ENCODE assay signal across 16 cellular contexts in genomic region chr1:56911098-56911497, GRCh38. TPM values are rescaled to one million over a fixed set of nuclear protein-coding genes. Genes with fewer than 3 reads are reported as not detected.
DNase-seq lines count a peak whose midpoint lies in the region; ATAC-seq and TF ChIP-seq lines count a peak whose summit lies in the region.
"Had no signal": no experiment of that assay in that cellular context is flagged by ENCODE, and none has a peak within 500 bp of the region (broad histone marks: within the 10 kb centered on the region; RNA-seq: fewer than 3 reads in every experiment).

No MANE protein-coding gene starts in this region.

- H3K4me3 ChIP-seq in mesenchymal stem cell (ENCODE audit: insufficient read depth in 1 of 2, low read depth in 1 of 2, low read length in 2 of 2): no peak overlapping the region
- no peak overlapping the region for H3K4me3 ChIP-seq in spleen
- H3K4me3 ChIP-seq in left lung: no peak overlapping the region
- H3K4me3 ChIP-seq: gastrocnemius medialis, GM23338, PC-9 had no signal

- no peak overlapping the region for H3K4ac ChIP-seq in mesenchymal stem cell (ENCODE audit: low read depth in 1 of 2, low read length in 2 of 2)

- no peak overlapping the region for H4K91ac ChIP-seq in mesenchymal stem cell (ENCODE audit: low read length)

- ATAC-seq in left lung: no peak
- ATAC-seq: gastrocnemius medialis, GM23338 had no signal

- no peaks in the 10 kb centered on the region for H3K36me3 Mint-ChIP-seq in dendritic cell treated with granulocyte-macrophage colony-stimulating factor and Interleukin-4, amounts not matched to agents 40 ng/mL and 50 ng/mL, for 4 days (ENCODE audit: low read depth)
- H3K36me3 Mint-ChIP-seq: type B pancreatic cell had no signal

- no peaks in the 10 kb centered on the region for H3K36me3 ChIP-seq in mesenchymal stem cell (ENCODE audit: control insufficient read depth in 1 of 2, insufficient read depth in 2 of 2, low read depth in 1 of 2, low read length in 2 of 2)
- no peaks in the 10 kb centered on the region for H3K36me3 ChIP-seq in spleen
- H3K36me3 ChIP-seq in left lung: no peaks in the 10 kb centered on the region
- H3K36me3 ChIP-seq: gastrocnemius medialis had no signal

- no peak overlapping the region for H3K4me2 ChIP-seq in mesenchymal stem cell (ENCODE audit: low read length, poor library complexity, severe bottlenecking)
- H3K4me2 ChIP-seq: GM23338, PC-9 had no signal

- H3K9ac ChIP-seq in mesenchymal stem cell (ENCODE audit: low read length): no peak overlapping the region

- no peak overlapping the region for H2AK5ac ChIP-seq in mesenchymal stem cell (ENCODE audit: low read length, severe bottlenecking)

- peak overlapping the region; percentile 92 for H3K27ac Mint-ChIP-seq in dendritic cell treated with granulocyte-macrophage colony-stimulating factor and Interleukin-4, amounts not matched to agents 40 ng/mL and 50 ng/mL, for 4 days
- H3K27ac Mint-ChIP-seq: activated B cell treated with CpG ODN at 0.5 μM for 24 hours, GM23338, type B pancreatic cell had no signal

- H4K8ac ChIP-seq in mesenchymal stem cell (ENCODE audit: low read length): no peak overlapping the region

- no peak overlapping the region for H2BK5ac ChIP-seq in mesenchymal stem cell (ENCODE audit: low read depth, low read length, poor library complexity, severe bottlenecking)

- peaks cover under 1% of the 10 kb centered on the region for H3K27me3 Mint-ChIP-seq in dendritic cell treated with granulocyte-macrophage colony-stimulating factor and Interleukin-4, amounts not matched to agents 40 ng/mL and 50 ng/mL, for 4 days

- no peak overlapping the region for H3K23ac ChIP-seq in mesenchymal stem cell (ENCODE audit: low read length in 2 of 2)

- H2AFZ ChIP-seq in mesenchymal stem cell (ENCODE audit: low read depth, low read length): no peak overlapping the region
- H2AFZ ChIP-seq: GM23338, PC-9 had no signal

- no peaks in the 10 kb centered on the region for H3K9me3 Mint-ChIP-seq in dendritic cell treated with granulocyte-macrophage colony-stimulating factor and Interleukin-4, amounts not matched to agents 40 ng/mL and 50 ng/mL, for 4 days
- H3K9me3 Mint-ChIP-seq: activated B cell treated with CpG ODN at 0.5 μM for 24 hours, GM23338 had no signal

- intact Hi-C loops in dendritic cell treated with granulocyte-macrophage colony-stimulating factor and Interleukin-4, amounts not matched to agents 40 ng/mL and 50 ng/mL, for 4 days (cut with micrococcal nuclease): no loop called here
- intact Hi-C loops in spleen (cut with DNase I; ENCODE audit: low total_unique reads) (no loop called here), left lung (cut with DNase I) (no loop called here)

- no peak overlapping the region for H2BK15ac ChIP-seq in mesenchymal stem cell (ENCODE audit: low read depth, poor library complexity, severe bottlenecking)

- DNase-seq in Daoy (ENCODE audit: low read depth): peak; percentile 42
- peak; percentile 48 for DNase-seq in MV-4-11 (lab: John Stamatoyannopoulos, UW)
- DNase-seq in mesenchymal stem cell: peak; percentile 8
- no peak for DNase-seq in NCI-H1092 (lab: John Stamatoyannopoulos, UW)
- DNase-seq in spleen: no peak
- no peak for DNase-seq in left lung
- no peak for DNase-seq in activated gamma-delta T cell treated with Interleukin-2 at 50 U/mL for 16 hours
- DNase-seq: activated B cell treated with CpG ODN at 0.5 μM for 24 hours, gastrocnemius medialis, midbrain, NCI-H1417, nucleus accumbens had no signal

- H3K27ac ChIP-seq in mesenchymal stem cell (ENCODE audit: low read length, poor library complexity, severe bottlenecking): no peak overlapping the region
- no peak overlapping the region for H3K27ac ChIP-seq in spleen
- no peak overlapping the region for H3K27ac ChIP-seq in left lung
- H3K27ac ChIP-seq: gastrocnemius medialis, PC-9 had no signal

- H3K4me1 ChIP-seq in mesenchymal stem cell (ENCODE audit: control insufficient read depth, insufficient read depth, low read depth, low read length): no peaks in the 10 kb centered on the region
- peaks cover 0 to 29% (median 4%) of the 10 kb centered on the region in 6 donors for H3K4me1 ChIP-seq in spleen
- no peaks in the 10 kb centered on the region for H3K4me1 ChIP-seq in left lung
- H3K4me1 ChIP-seq: gastrocnemius medialis had no signal

- peaks cover 42% of the 10 kb centered on the region for H3K4me1 Mint-ChIP-seq in dendritic cell treated with granulocyte-macrophage colony-stimulating factor and Interleukin-4, amounts not matched to agents 40 ng/mL and 50 ng/mL, for 4 days (ENCODE audit: low read depth)
- H3K4me1 Mint-ChIP-seq: activated B cell treated with CpG ODN at 0.5 μM for 24 hours, GM23338 had no signal

- H3K9me3 ChIP-seq in mesenchymal stem cell (ENCODE audit: control insufficient read depth, low read length) (no peaks in the 10 kb centered on the region), spleen (no peaks in the 10 kb centered on the region), left lung (no peaks in the 10 kb centered on the region)
- H3K9me3 ChIP-seq: gastrocnemius medialis had no signal

- H3K27me3 ChIP-seq in mesenchymal stem cell (ENCODE audit: control insufficient read depth in 1 of 2, insufficient read depth in 1 of 2, low read length in 2 of 2) (no peaks in the 10 kb centered on the region), spleen (replicated peaks in 1 of 7) (peaks cover 0 to 3% (median 0%) of the 10 kb centered on the region in 7 donors), left lung (no peaks in the 10 kb centered on the region)
- H3K27me3 ChIP-seq: gastrocnemius medialis had no signal

- WGBS in mesenchymal stem cell: 67% methylated on average over 3 of the region's 3 CpGs
- WGBS in spleen, 5 donors: 85 to 96% (median 91%) methylated on average over 3 of the region's 3 CpGs

- H2BK120ac ChIP-seq in mesenchymal stem cell (ENCODE audit: low read depth, low read length): no peak overlapping the region

- no peaks in the 10 kb centered on the region for H3K79me1 ChIP-seq in mesenchymal stem cell (replicated peaks; ENCODE audit: low read length, poor library complexity, severe bottlenecking)

- H3K14ac ChIP-seq in mesenchymal stem cell (ENCODE audit: low read length in 2 of 2): no peak overlapping the region

- H3K4me3 Mint-ChIP-seq in dendritic cell treated with granulocyte-macrophage colony-stimulating factor and Interleukin-4, amounts not matched to agents 40 ng/mL and 50 ng/mL, for 4 days: no peak overlapping the region
- H3K4me3 Mint-ChIP-seq: activated B cell treated with CpG ODN at 0.5 μM for 24 hours, GM23338, type B pancreatic cell had no signal

- no peak overlapping the region for H3K18ac ChIP-seq in mesenchymal stem cell (ENCODE audit: low read depth in 1 of 2, low read length in 2 of 2)

- TF ChIP-seq CTCF in spleen (IDR thresholded peaks at IDR 0.05 in 8 of 11, conservative IDR thresholded peaks at IDR 0.05 in 3 of 11) (no peak), left lung (IDR thresholded peaks at IDR 0.05) (no peak)

- H2BK12ac ChIP-seq in mesenchymal stem cell (ENCODE audit: low read length in 2 of 2): no peak overlapping the region

- TF ChIP-seq POLR2A in spleen (IDR thresholded peaks at IDR 0.05): no peak

RNA-seq across cellular contexts. Expression of gene C8B, which starts 54.7 kb away (rescaled TPM):
- total RNA-seq in Daoy (2014; rRNA removed; shearing (Covaris generic)): not detected in 2 replicates
- not detected for polyA plus RNA-seq in mesenchymal stem cell (2013, experiment 1 of 2)
- not detected for polyA plus RNA-seq in mesenchymal stem cell (2013, experiment 2 of 2)
- total RNA-seq in spleen (not detected), left lung (under 1 TPM; 0.26 to 0.71 TPM)
- polyA plus RNA-seq in spleen: not detected
- total RNA-seq: activated B cell treated with CpG ODN at 0.5 μM for 24 hours, GM23338, PC-9 had no signal
- polyA plus RNA-seq: GM23338 had no signal

RNA-seq across cellular contexts. Expression of gene C8A, which starts 56.5 kb away (rescaled TPM):
- not detected in 2 replicates for total RNA-seq in Daoy (2014; rRNA removed; shearing (Covaris generic))
- not detected for polyA plus RNA-seq in mesenchymal stem cell (2013, experiment 1 of 2)
- not detected for polyA plus RNA-seq in mesenchymal stem cell (2013, experiment 2 of 2)
- total RNA-seq in spleen: not detected
- polyA plus RNA-seq in spleen: under 1 TPM in 1 of 3 donors, not detected in 2; 0.03 TPM
- total RNA-seq in left lung: not detected
- total RNA-seq: activated B cell treated with CpG ODN at 0.5 μM for 24 hours, GM23338, PC-9 had no signal
- polyA plus RNA-seq: GM23338 had no signal

Comparison
In these comparisons a context has a peak if more than half of its experiments do, and no peak if none do; other contexts are left out.
1. DNase-seq: peak in Daoy (single experiment), MV-4-11 (single experiment) and mesenchymal stem cell (single experiment); none in NCI-H1092 (single experiment), spleen (single experiment), left lung (0 of 2) and activated gamma-delta T cell treated with Interleukin-2 at 50 U/mL for 16 hours (single experiment).